16 cellular contexts compared by ENCODE assay signal in genomic region chr3:101962055-101962454, GRCh38.
"Had no signal": no experiment of that assay in that cellular context is flagged by ENCODE, and none has a peak within 500 bp of the region (broad histone marks: within the 10 kb centered on the region; RNA-seq: fewer than 3 reads in every experiment).

No MANE protein-coding gene starts in this region.

- H3K36me3 ChIP-seq: breast epithelium, esophagus muscularis mucosa, heart left ventricle, left ventricle myocardium inferior, pancreas, suprapubic skin, upper lobe of left lung had no signal

- H3K4me1 ChIP-seq: breast epithelium, heart left ventricle, left ventricle myocardium inferior, pancreas, upper lobe of left lung had no signal

- ATAC-seq: heart left ventricle; pancreas; stimulated activated naive B cell treated with anti-CD40 and anti-IgM and Interleukin-4, amounts not matched to agents 10 μg/mL and 1 μg/mL and 100 μg/mL, for 72 hours; T-helper 17 cell had no signal

- H3K9me3 ChIP-seq: breast epithelium, pancreas, suprapubic skin, upper lobe of left lung had no signal

- DNase-seq: activated B cell treated with CpG ODN at 0.5 μM for 24 hours; activated CD4-positive, alpha-beta T cell treated with anti-CD3 and anti-CD28 coated beads, Interleukin-2, amount 50 U/mL, for 1 hour; activated naive CD4-positive, alpha-beta T cell treated with anti-CD3 and anti-CD28 coated beads, Interleukin-2, amount 10 ng/mL, durations not matched to agents 7 days and 5 days; activated T-cell treated with anti-CD3 and anti-CD28 coated beads for 4 hours; amniotic stem cell; heart left ventricle; islet precursor cell; left ventricle myocardium inferior; mesendoderm; pancreas; stimulated activated naive B cell treated with anti-CD40 and anti-IgM and Interleukin-4, amounts not matched to agents 10 μg/mL and 1 μg/mL and 100 μg/mL, for 72 hours; T-helper 17 cell; upper lobe of left lung had no signal

- H3K4me3 ChIP-seq: breast epithelium, esophagus muscularis mucosa, heart left ventricle, left ventricle myocardium inferior, pancreas, suprapubic skin, upper lobe of left lung had no signal

- H3K27ac ChIP-seq: breast epithelium, esophagus muscularis mucosa, heart left ventricle, left ventricle myocardium inferior, pancreas, suprapubic skin, upper lobe of left lung had no signal

- H3K27me3 ChIP-seq: breast epithelium, esophagus muscularis mucosa, heart left ventricle, pancreas, suprapubic skin, upper lobe of left lung had no signal
